1 cellular context compared by ENCODE assay signal in the genomic region with DNA sequence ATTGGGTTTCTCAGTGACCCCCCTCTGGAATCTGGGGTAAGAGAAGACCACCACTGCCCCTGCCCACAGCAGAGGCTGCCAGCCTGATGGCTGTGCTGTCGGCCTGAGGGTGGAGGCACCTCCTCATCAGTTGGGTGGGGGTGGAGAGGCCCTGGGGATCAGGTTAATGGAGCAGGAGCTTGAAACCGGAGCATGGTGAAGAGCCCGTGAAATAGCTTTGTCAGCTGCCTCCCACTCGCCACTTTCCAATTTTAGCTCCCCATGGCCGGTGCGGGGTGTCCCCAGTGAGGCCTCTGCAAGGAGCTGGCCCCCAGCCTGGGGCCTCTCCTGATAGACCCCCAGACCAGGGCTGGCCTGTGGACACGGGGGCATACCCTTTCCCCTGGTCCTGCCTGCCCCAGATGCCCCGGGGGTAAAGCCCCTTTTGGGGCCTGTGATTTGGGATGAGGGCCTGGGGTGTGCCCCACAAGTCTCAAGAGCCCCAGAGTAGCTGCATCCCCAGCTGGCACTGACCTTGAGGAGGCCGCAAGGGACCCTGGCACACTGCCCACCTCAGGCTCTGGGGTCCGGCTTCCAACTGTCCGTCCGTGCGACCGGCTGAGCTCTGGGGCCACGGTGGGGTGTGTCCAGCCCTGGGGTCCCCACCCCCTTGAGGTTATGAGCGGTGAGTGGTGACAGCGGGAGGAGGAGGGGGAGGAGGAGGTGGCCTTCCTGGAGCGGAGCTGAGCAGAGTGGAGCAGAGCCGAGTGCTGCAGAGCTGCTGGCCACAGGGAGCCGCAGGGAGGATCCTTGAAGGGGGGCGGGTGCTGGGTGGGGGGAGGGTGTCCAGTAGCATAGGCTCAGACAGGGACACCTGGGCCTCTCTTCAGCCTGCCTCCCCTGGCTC.
TF ChIP-seq lines count a peak whose summit lies in the region.

HHATL (minus strand) TSS at position 733 of the 886 bp plus-strand sequence. CDS start 1,972 bp downstream, outside the sequence.

TF ChIP-seq in GM23338, 12 proteins besides CTCF, POLR2A, EP300 and RAD21 (continued from another document):
- TF ChIP-seq, protein P1, sequence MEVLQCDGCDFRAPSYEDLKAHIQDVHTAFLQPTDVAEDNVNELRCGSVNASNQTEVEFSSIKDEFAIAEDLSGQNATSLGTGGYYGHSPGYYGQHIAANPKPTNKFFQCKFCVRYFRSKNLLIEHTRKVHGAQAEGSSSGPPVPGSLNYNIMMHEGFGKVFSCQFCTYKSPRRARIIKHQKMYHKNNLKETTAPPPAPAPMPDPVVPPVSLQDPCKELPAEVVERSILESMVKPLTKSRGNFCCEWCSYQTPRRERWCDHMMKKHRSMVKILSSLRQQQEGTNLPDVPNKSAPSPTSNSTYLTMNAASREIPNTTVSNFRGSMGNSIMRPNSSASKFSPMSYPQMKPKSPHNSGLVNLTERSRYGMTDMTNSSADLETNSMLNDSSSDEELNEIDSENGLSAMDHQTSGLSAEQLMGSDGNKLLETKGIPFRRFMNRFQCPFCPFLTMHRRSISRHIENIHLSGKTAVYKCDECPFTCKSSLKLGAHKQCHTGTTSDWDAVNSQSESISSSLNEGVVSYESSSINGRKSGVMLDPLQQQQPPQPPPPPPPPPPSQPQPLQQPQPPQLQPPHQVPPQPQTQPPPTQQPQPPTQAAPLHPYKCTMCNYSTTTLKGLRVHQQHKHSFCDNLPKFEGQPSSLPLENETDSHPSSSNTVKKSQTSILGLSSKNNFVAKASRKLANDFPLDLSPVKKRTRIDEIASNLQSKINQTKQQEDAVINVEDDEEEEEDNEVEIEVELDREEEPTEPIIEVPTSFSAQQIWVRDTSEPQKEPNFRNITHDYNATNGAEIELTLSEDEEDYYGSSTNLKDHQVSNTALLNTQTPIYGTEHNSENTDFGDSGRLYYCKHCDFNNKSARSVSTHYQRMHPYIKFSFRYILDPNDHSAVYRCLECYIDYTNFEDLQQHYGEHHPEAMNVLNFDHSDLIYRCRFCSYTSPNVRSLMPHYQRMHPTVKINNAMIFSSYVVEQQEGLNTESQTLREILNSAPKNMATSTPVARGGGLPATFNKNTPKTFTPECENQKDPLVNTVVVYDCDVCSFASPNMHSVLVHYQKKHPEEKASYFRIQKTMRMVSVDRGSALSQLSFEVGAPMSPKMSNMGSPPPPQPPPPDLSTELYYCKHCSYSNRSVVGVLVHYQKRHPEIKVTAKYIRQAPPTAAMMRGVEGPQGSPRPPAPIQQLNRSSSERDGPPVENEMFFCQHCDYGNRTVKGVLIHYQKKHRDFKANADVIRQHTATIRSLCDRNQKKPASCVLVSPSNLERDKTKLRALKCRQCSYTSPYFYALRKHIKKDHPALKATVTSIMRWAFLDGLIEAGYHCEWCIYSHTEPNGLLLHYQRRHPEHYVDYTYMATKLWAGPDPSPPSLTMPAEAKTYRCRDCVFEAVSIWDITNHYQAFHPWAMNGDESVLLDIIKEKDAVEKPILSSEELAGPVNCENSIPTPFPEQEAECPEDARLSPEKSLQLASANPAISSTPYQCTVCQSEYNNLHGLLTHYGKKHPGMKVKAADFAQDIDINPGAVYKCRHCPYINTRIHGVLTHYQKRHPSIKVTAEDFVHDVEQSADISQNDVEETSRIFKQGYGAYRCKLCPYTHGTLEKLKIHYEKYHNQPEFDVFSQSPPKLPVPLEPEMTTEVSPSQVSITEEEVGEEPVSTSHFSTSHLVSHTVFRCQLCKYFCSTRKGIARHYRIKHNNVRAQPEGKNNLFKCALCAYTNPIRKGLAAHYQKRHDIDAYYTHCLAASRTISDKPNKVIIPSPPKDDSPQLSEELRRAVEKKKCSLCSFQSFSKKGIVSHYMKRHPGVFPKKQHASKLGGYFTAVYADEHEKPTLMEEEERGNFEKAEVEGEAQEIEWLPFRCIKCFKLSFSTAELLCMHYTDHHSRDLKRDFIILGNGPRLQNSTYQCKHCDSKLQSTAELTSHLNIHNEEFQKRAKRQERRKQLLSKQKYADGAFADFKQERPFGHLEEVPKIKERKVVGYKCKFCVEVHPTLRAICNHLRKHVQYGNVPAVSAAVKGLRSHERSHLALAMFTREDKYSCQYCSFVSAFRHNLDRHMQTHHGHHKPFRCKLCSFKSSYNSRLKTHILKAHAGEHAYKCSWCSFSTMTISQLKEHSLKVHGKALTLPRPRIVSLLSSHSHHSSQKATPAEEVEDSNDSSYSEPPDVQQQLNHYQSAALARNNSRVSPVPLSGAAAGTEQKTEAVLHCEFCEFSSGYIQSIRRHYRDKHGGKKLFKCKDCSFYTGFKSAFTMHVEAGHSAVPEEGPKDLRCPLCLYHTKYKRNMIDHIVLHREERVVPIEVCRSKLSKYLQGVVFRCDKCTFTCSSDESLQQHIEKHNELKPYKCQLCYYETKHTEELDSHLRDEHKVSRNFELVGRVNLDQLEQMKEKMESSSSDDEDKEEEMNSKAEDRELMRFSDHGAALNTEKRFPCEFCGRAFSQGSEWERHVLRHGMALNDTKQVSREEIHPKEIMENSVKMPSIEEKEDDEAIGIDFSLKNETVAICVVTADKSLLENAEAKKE (CRISPR knock-in tag; IDR thresholded peaks at IDR 0.05), result no peak
